Comparison of ENCODE assay signal across 17 cellular contexts in genomic region chr16:70757183-70757582, GRCh38. TPM values are rescaled to one million over a fixed set of nuclear protein-coding genes. Genes with fewer than 3 reads are reported as not detected.
A peak's percentile ranks its signal among the peaks of the same experiment; 100 is the strongest.
DNase-seq lines count a peak whose midpoint lies in the region; ATAC-seq and TF ChIP-seq lines count a peak whose summit lies in the region.
"Had no signal": no experiment of that assay in that cellular context is flagged by ENCODE, and none has a peak within 500 bp of the region (broad histone marks: within the 10 kb centered on the region; RNA-seq: fewer than 3 reads in every experiment).

No MANE protein-coding gene starts in this region.

- H3K9me3 Mint-ChIP-seq in chondrocyte (ENCODE audit: low read depth) (no peaks in the 10 kb centered on the region), osteocyte (ENCODE audit: unreplicated experiment) (no peaks in the 10 kb centered on the region)
- H3K9me3 Mint-ChIP-seq: CD14-positive monocyte had no signal

- ATAC-seq in RWPE2 (ENCODE audit: low read depth) (no peak), GM21786 (IDR thresholded peaks at IDR 0.05; ENCODE audit: unreplicated experiment) (no peak)
- ATAC-seq: HepG2 had no signal

- WGBS in mesenchymal stem cell: 97% methylated on average over 9 of the region's 9 CpGs

- peak overlapping the region in 1 of 2 experiments; percentile 28 for H3K18ac ChIP-seq in mesenchymal stem cell (ENCODE audit: low read depth in 1 of 2, low read length in 2 of 2)

- DNase-seq in RWPE2 (ENCODE audit: low spot score) (peak; percentile 39), chondrocyte (ENCODE audit: low spot score) (no peak), mesenchymal stem cell (no peak), osteocyte (ENCODE audit: extremely low spot score, unreplicated experiment) (no peak), NCI-H2171 treated with DMSO at 0.1 percent for 48 hours (lab: John Stamatoyannopoulos, UW) (no peak), SK-N-DZ (ENCODE audit: low spot score) (no peak)
- DNase-seq: DMS79, KBM-7, NCI-H1105, NCI-H2081, NCI-H510A treated with DMSO at 0.1 percent for 48 hours, NCI-H774, OCI-M1, SHP77 treated with DMSO at 0.1 percent for 48 hours had no signal

- H3K4ac ChIP-seq in mesenchymal stem cell (ENCODE audit: low read depth in 1 of 2, low read length in 2 of 2): no peak overlapping the region

- H3K4me3 ChIP-seq in RWPE2 (ENCODE audit: severe bottlenecking) (no peak overlapping the region), mesenchymal stem cell (ENCODE audit: insufficient read depth in 1 of 2, low read depth in 1 of 2, low read length in 2 of 2) (no peak overlapping the region)

- H2BK15ac ChIP-seq in mesenchymal stem cell (ENCODE audit: low read depth, poor library complexity, severe bottlenecking): no peak overlapping the region

- peaks cover 15% of the 10 kb centered on the region for H3K36me3 Mint-ChIP-seq in chondrocyte (ENCODE audit: low read depth)
- H3K36me3 Mint-ChIP-seq in osteocyte (ENCODE audit: unreplicated experiment): peaks cover 29% of the 10 kb centered on the region

- no peaks in the 10 kb centered on the region for H3K27me3 ChIP-seq in RWPE2 (ENCODE audit: insufficient read depth, poor library complexity, severe bottlenecking)
- H3K27me3 ChIP-seq in mesenchymal stem cell (ENCODE audit: control insufficient read depth in 1 of 2, insufficient read depth in 1 of 2, low read length in 2 of 2): no peaks in the 10 kb centered on the region

- peak overlapping the region; percentile 11 for H4K91ac ChIP-seq in mesenchymal stem cell (ENCODE audit: low read length)

- H3K36me3 ChIP-seq in RWPE2 (ENCODE audit: low read depth) (0 out of 2 replicates have a peak, but pooled peaks cover 8% of the 10 kb centered on the region), mesenchymal stem cell (ENCODE audit: control insufficient read depth in 1 of 2, insufficient read depth in 2 of 2, low read depth in 1 of 2, low read length in 2 of 2) (peaks cover 34 to 62% of the 10 kb centered on the region in 2 experiments)

- H3K14ac ChIP-seq in mesenchymal stem cell (ENCODE audit: low read length in 2 of 2): no peak overlapping the region

- H3K23ac ChIP-seq in mesenchymal stem cell (ENCODE audit: low read length in 2 of 2): no peak overlapping the region

- H2BK120ac ChIP-seq in mesenchymal stem cell (ENCODE audit: low read depth, low read length): no peak overlapping the region

- H3K4me2 ChIP-seq in mesenchymal stem cell (ENCODE audit: low read length, poor library complexity, severe bottlenecking): no peak overlapping the region

- H3K4me1 Mint-ChIP-seq in chondrocyte (ENCODE audit: low read depth) (peaks cover 79% of the 10 kb centered on the region), osteocyte (ENCODE audit: unreplicated experiment) (peaks cover 68% of the 10 kb centered on the region)

- peaks cover 16% of the 10 kb centered on the region for H3K4me1 ChIP-seq in RWPE2 (ENCODE audit: insufficient read depth, poor library complexity, severe bottlenecking)
- peaks cover 28% of the 10 kb centered on the region for H3K4me1 ChIP-seq in mesenchymal stem cell (ENCODE audit: control insufficient read depth, insufficient read depth, low read depth, low read length)

- H3K79me1 ChIP-seq in mesenchymal stem cell (replicated peaks; ENCODE audit: low read length, poor library complexity, severe bottlenecking): peaks cover 18% of the 10 kb centered on the region

- no peak overlapping the region for H3K9ac ChIP-seq in mesenchymal stem cell (ENCODE audit: low read length)

- no peak overlapping the region for H3K27ac ChIP-seq in RWPE2 (ENCODE audit: poor library complexity, severe bottlenecking)
- no peak overlapping the region for H3K27ac ChIP-seq in mesenchymal stem cell (ENCODE audit: low read length, poor library complexity, severe bottlenecking)

- no peak overlapping the region for H2AFZ ChIP-seq in mesenchymal stem cell (ENCODE audit: low read depth, low read length)

- no peaks in the 10 kb centered on the region for H3K9me3 ChIP-seq in RWPE2 (ENCODE audit: severe bottlenecking)
- no peaks in the 10 kb centered on the region for H3K9me3 ChIP-seq in mesenchymal stem cell (ENCODE audit: control insufficient read depth, low read length)

- no peak overlapping the region for H4K8ac ChIP-seq in mesenchymal stem cell (ENCODE audit: low read length)

- H3K27ac Mint-ChIP-seq in chondrocyte (ENCODE audit: unreplicated experiment) (peak overlapping the region; percentile 5), osteocyte (ENCODE audit: unreplicated experiment) (peak overlapping the region; percentile 44)

- H3K4me3 Mint-ChIP-seq in chondrocyte (ENCODE audit: unreplicated experiment): no peak overlapping the region
- no peak overlapping the region for H3K4me3 Mint-ChIP-seq in osteocyte (ENCODE audit: unreplicated experiment)
- H3K4me3 Mint-ChIP-seq: CD14-positive monocyte had no signal

- no peaks in the 10 kb centered on the region for H3K27me3 Mint-ChIP-seq in chondrocyte (ENCODE audit: low read depth)
- no peaks in the 10 kb centered on the region for H3K27me3 Mint-ChIP-seq in osteocyte (ENCODE audit: unreplicated experiment)

- TF ChIP-seq CTCF in RWPE2 (IDR thresholded peaks at IDR 0.05; ENCODE audit: poor library complexity, severe bottlenecking): no peak
- no peak for TF ChIP-seq CTCF in chondrocyte (IDR thresholded peaks at IDR 0.05)
- no peak for TF ChIP-seq CTCF in osteocyte (IDR thresholded peaks at IDR 0.05)

- H2AK5ac ChIP-seq in mesenchymal stem cell (ENCODE audit: low read length, severe bottlenecking): no peak overlapping the region

- peak overlapping the region in 1 of 2 experiments; percentile 50 for H2BK12ac ChIP-seq in mesenchymal stem cell (ENCODE audit: low read length in 2 of 2)

- H2BK5ac ChIP-seq in mesenchymal stem cell (ENCODE audit: low read depth, low read length, poor library complexity, severe bottlenecking): no peak overlapping the region

RNA-seq across cellular contexts. Expression of gene VAC14, which starts 43.8 kb away (rescaled TPM):
- total RNA-seq in chondrocyte (35.6 to 40.3 TPM (median 37.9 TPM) in 3 replicates), osteocyte (44.5 and 45.3 TPM in 2 replicates)
- 29.9 TPM for polyA plus RNA-seq in mesenchymal stem cell (2013, experiment 1 of 2)
- 29.1 TPM for polyA plus RNA-seq in mesenchymal stem cell (2013, experiment 2 of 2)
- polyA plus RNA-seq in SK-N-DZ (2014; cell fraction: cytosol; rRNA removed): 35.9 and 36.3 TPM in 2 replicates
- polyA plus RNA-seq in SK-N-DZ (2014; cell fraction: nucleus; rRNA removed): 35.0 and 40.4 TPM in 2 replicates
